21 cellular contexts compared by ENCODE assay signal in genomic region chr6:107717781-107718180, GRCh38.
"Had no signal": no experiment of that assay in that cellular context is flagged by ENCODE, and none has a peak within 500 bp of the region (broad histone marks: within the 10 kb centered on the region; RNA-seq: fewer than 3 reads in every experiment).

No MANE protein-coding gene starts in this region.

- H3K27ac ChIP-seq: cardiac muscle cell, neural progenitor cell, prostate gland, right atrium auricular region had no signal

- FAIRE-seq: endometrium, keratinocyte had no signal

- H3K9me3 ChIP-seq: prostate gland, right atrium auricular region had no signal

- H3K4me1 ChIP-seq: neural progenitor cell, prostate gland had no signal

- H3K27ac Mint-ChIP-seq: activated CD4-positive, alpha-beta memory T cell treated with anti-CD3 and anti-CD28 coated beads, Interleukin-2, amount 10 ng/mL, durations not matched to agents 7 days and 5 days; mesothelial cell of epicardium; neural progenitor cell; type B pancreatic cell had no signal

- H3K27me3 ChIP-seq: neural progenitor cell, right atrium auricular region had no signal

- H3K27me3 Mint-ChIP-seq: stimulated activated naive CD8-positive, alpha-beta T cell treated with anti-CD3 and anti-CD28 coated beads, Interleukin-15, amount 100 ng/mL, for 72 hours had no signal

- H3K4me3 ChIP-seq: cardiac muscle cell, neural progenitor cell, prostate gland, right atrium auricular region had no signal

- H3K36me3 ChIP-seq: cardiac muscle cell, neural progenitor cell, prostate gland, right atrium auricular region had no signal

- ATAC-seq: SK-N-SH treated with all-trans-retinoic acid at 6 μM for 48 hours; stimulated activated naive CD8-positive, alpha-beta T cell treated with anti-CD3 and anti-CD28 coated beads, Interleukin-15, amount 100 ng/mL, for 72 hours had no signal

- H3K4me3 Mint-ChIP-seq: activated CD4-positive, alpha-beta memory T cell treated with anti-CD3 and anti-CD28 coated beads, Interleukin-2, amount 10 ng/mL, durations not matched to agents 7 days and 5 days; mesothelial cell of epicardium; neural progenitor cell; stimulated activated naive CD8-positive, alpha-beta T cell treated with anti-CD3 and anti-CD28 coated beads, Interleukin-15, amount 100 ng/mL, for 72 hours; type B pancreatic cell had no signal

- H3K9me3 Mint-ChIP-seq: mesothelial cell of epicardium; neural progenitor cell; stimulated activated naive CD8-positive, alpha-beta T cell treated with anti-CD3 and anti-CD28 coated beads, Interleukin-15, amount 100 ng/mL, for 72 hours; type B pancreatic cell had no signal

- DNase-seq: activated CD4-positive, alpha-beta memory T cell treated with anti-CD3 and anti-CD28 coated beads, Interleukin-2, amount 10 ng/mL, durations not matched to agents 7 days and 5 days; activated CD4-positive, alpha-beta T cell treated with anti-CD3 and anti-CD28 coated beads for 48 hours; activated CD4-positive, CD25-positive, alpha-beta regulatory T cell; activated naive CD4-positive, alpha-beta T cell treated with anti-CD3 and anti-CD28 coated beads, Interleukin-2, amount 50 U/mL, for 16 hours; amniotic stem cell; erythroblast; foreskin melanocyte; glutamatergic neuron; hippocampal formation; stimulated activated naive CD8-positive, alpha-beta T cell treated with anti-CD3 and anti-CD28 coated beads, Interleukin-15, amount 100 ng/mL, for 72 hours; T-helper 1 cell; T1000 had no signal

- H3K36me3 Mint-ChIP-seq: mesothelial cell of epicardium, neural progenitor cell, type B pancreatic cell had no signal
